In the genomic region with DNA sequence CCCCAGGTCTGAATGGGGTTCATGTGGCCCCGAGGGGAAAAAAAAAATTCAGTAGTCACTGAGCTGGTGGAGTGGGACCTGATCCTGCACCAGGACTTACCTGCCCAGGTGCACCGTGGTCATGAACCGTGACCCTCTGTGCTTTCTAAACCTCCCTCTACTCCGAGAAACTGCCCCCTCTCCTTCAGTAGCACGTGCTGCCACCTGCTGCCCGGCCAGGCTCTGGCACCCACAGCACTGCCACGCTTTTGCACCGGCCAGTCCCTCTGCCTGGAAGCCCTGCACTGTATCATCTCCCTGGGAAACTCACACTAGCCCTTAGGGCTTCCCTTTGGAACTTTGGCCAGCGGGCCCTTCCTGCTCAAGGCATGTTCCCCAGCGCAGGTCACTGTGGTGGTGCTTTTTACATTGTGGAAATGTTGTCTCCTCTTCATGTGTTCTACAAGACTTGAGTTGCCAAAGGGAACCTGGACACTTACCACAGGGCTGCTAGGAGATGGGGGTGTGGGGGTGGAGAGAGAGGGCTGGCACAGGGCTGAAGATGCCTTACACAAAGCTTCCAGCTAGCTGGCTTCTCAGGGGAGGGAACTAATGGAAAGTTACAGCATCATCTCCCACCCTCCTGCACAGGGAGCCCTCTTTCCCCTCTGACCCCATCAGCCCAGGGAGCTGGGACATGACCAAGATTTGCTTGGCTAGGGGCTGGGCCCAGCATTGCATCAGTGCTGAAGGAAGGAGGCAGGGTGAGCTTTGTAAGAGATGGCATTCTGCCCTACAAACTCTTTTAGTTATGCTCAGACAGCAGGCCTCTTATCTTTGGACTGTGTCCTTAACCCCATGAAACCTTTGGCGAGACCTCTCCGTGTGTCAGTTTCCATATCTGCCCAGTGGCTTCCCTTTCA, we compare ENCODE assay signal across 1 cellular context.
TF ChIP-seq lines count a peak whose summit lies in the region.

No MANE protein-coding gene starts in this region.

TF ChIP-seq in K562, 482 proteins besides CTCF, POLR2A, EP300 and RAD21 (continued from another document):
- TF ChIP-seq, protein P1, sequence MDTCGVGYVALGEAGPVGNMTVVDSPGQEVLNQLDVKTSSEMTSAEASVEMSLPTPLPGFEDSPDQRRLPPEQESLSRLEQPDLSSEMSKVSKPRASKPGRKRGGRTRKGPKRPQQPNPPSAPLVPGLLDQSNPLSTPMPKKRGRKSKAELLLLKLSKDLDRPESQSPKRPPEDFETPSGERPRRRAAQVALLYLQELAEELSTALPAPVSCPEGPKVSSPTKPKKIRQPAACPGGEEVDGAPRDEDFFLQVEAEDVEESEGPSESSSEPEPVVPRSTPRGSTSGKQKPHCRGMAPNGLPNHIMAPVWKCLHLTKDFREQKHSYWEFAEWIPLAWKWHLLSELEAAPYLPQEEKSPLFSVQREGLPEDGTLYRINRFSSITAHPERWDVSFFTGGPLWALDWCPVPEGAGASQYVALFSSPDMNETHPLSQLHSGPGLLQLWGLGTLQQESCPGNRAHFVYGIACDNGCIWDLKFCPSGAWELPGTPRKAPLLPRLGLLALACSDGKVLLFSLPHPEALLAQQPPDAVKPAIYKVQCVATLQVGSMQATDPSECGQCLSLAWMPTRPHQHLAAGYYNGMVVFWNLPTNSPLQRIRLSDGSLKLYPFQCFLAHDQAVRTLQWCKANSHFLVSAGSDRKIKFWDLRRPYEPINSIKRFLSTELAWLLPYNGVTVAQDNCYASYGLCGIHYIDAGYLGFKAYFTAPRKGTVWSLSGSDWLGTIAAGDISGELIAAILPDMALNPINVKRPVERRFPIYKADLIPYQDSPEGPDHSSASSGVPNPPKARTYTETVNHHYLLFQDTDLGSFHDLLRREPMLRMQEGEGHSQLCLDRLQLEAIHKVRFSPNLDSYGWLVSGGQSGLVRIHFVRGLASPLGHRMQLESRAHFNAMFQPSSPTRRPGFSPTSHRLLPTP (IDR thresholded peaks at IDR 0.05; ENCODE audit: borderline replicate concordance, extremely low read depth, insufficient read length) = no peak
- TF ChIP-seq, protein P2, sequence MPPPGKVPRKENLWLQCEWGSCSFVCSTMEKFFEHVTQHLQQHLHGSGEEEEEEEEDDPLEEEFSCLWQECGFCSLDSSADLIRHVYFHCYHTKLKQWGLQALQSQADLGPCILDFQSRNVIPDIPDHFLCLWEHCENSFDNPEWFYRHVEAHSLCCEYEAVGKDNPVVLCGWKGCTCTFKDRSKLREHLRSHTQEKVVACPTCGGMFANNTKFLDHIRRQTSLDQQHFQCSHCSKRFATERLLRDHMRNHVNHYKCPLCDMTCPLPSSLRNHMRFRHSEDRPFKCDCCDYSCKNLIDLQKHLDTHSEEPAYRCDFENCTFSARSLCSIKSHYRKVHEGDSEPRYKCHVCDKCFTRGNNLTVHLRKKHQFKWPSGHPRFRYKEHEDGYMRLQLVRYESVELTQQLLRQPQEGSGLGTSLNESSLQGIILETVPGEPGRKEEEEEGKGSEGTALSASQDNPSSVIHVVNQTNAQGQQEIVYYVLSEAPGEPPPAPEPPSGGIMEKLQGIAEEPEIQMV (tag; conservative IDR thresholded peaks at IDR 0.05; ENCODE audit: low read depth) = no peak
- TF ChIP-seq BACH1 (tag; IDR thresholded peaks at IDR 0.05) = no peak
- TF ChIP-seq NR3C1 (CRISPR knock-in tag; IDR thresholded peaks at IDR 0.05) = no peak
- TF ChIP-seq KAT8 (IDR thresholded peaks at IDR 0.05; ENCODE audit: low read depth) = no peak
